Comparison of ENCODE assay signal across 8 cellular contexts in the genomic region with DNA sequence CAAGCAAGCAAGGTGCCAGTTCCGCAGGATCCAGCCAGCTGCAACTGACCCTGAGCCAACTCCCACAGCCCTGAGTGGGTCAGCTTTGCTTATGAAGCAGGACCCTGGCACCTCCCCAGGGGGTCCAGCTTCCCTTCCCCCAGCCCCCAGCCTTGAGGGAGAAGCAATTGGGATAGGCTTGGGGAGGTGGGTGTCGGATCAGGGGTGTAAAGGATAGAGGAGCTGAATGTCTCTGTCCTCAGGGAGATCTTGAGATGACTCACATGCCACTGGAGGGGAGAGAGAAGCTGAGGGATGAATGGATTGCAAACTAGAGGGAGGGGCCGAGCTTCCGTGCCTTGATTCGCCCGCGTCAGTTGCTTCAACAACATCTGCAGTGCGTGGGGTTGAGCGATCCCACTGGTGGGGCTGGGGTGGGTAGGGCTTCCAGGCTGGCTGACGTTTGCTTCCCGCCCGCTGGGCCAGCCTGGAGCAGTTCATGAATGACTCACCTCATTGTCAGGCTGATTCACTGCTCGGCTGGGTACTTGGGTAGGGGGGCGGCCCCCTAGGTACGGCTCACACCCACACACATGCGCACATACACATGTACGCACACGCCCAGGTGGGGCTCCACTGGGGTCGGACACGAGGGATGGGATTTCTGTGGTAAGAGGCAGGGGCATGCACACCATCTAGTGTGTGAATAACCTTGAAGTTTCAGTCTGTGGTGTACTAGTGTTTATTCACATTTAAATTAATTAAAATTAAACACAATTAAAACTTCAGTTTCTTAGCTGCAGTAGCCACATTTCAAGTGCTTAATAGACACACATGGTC. TPM values are rescaled to one million over a fixed set of nuclear protein-coding genes. Genes with fewer than 3 reads are reported as not detected.
A peak's percentile ranks its signal among the peaks of the same experiment; 100 is the strongest.
DNase-seq lines count a peak whose midpoint lies in the region; ATAC-seq and TF ChIP-seq lines count a peak whose summit lies in the region.

No MANE protein-coding gene starts in this region.

- no peak for TF ChIP-seq POLR2A in lower leg skin (IDR thresholded peaks at IDR 0.05)

- intact Hi-C loops in lower leg skin (cut with DNase I; ENCODE audit: low total_unique reads): no loop called here

- no peaks in the 10 kb centered on the region for H3K36me3 Mint-ChIP-seq in activated CD4-positive, alpha-beta T cell treated with anti-CD3 and anti-CD28 coated beads, Interleukin-2, amount 10 ng/mL, durations not matched to agents 7 days and 5 days (ENCODE audit: low read depth)

- POLR2A ChIA-PET in GM10248 (lab: Yijun Ruan, JAX): interaction anchor here (1.7 kb wide), 1 partner anchor 15 kb away, joined by 7 read pairs; a partner anchor contains a TSS
- POLR2A ChIA-PET in activated CD4-positive, alpha-beta T cell treated with anti-CD3 and anti-CD28 coated beads, Interleukin-2, amount 10 ng/mL, durations not matched to agents 7 days and 5 days (lab: Charles Lee): no interaction called here

- peak overlapping the region; percentile 31 for H3K27ac Mint-ChIP-seq in activated CD4-positive, alpha-beta T cell treated with anti-CD3 and anti-CD28 coated beads, Interleukin-2, amount 10 ng/mL, durations not matched to agents 7 days and 5 days

- no peaks in the 10 kb centered on the region for H3K9me3 Mint-ChIP-seq in activated CD4-positive, alpha-beta T cell treated with anti-CD3 and anti-CD28 coated beads, Interleukin-2, amount 10 ng/mL, durations not matched to agents 7 days and 5 days

- peak; percentile 71 for DNase-seq in GM10248 (ENCODE audit: extremely low spot score)
- DNase-seq in NCI-H345 (lab: John Stamatoyannopoulos, UW): peak; percentile 89
- peak; percentile 49 for DNase-seq in activated CD4-positive, alpha-beta T cell treated with anti-CD3 and anti-CD28 coated beads, Interleukin-2, amount 10 ng/mL, durations not matched to agents 7 days and 5 days
- peak; percentile 95 for DNase-seq in dermis blood vessel endothelial cell
- peak; percentile 89 to 97 for DNase-seq in lower leg skin (ENCODE audit: low spot score in 2 of 2)
- DNase-seq in stimulated activated CD4-positive, alpha-beta T cell treated with anti-CD3 and anti-CD28 coated beads, TNF-alpha, amount 100 ng/mL, for 24 hours (ENCODE audit: low read depth in 3 of 3): peak; percentile 51 to 79 (median 61)

- ATAC-seq in GM21447 (IDR thresholded peaks at IDR 0.05; ENCODE audit: unreplicated experiment) (no peak), HG03378 (IDR thresholded peaks at IDR 0.05; ENCODE audit: unreplicated experiment) (no peak)

- H3K4me3 ChIP-seq in lower leg skin (ENCODE audit: low read depth, poor library complexity, severe bottlenecking): no peak overlapping the region

- H3K27me3 Mint-ChIP-seq in activated CD4-positive, alpha-beta T cell treated with anti-CD3 and anti-CD28 coated beads, Interleukin-2, amount 10 ng/mL, durations not matched to agents 7 days and 5 days: no peaks in the 10 kb centered on the region

- TF ChIP-seq CTCF in GM10248 (IDR thresholded peaks at IDR 0.05; ENCODE audit: control extremely low read depth, extremely low read depth, low read depth, missing control alignments) (no peak), lower leg skin (IDR thresholded peaks at IDR 0.05) (peak in 1 of 3 donors; percentile 11)

- 3 to 9% methylated on average over 17 to 20 of the region's 20 CpGs for WGBS in lower leg skin, 2 donors

- peaks cover 26% of the 10 kb centered on the region for H3K4me1 Mint-ChIP-seq in activated CD4-positive, alpha-beta T cell treated with anti-CD3 and anti-CD28 coated beads, Interleukin-2, amount 10 ng/mL, durations not matched to agents 7 days and 5 days

- no peak overlapping the region for H3K4me3 Mint-ChIP-seq in activated CD4-positive, alpha-beta T cell treated with anti-CD3 and anti-CD28 coated beads, Interleukin-2, amount 10 ng/mL, durations not matched to agents 7 days and 5 days

- CTCF ChIA-PET in GM10248 (lab: Yijun Ruan, JAX): interaction anchor here (0.5 to 1.7 kb wide), 8 partner anchors 10 to 72 kb away, joined by 3 to 8 read pairs (median 3); a partner anchor contains a TSS
- CTCF ChIA-PET in activated CD4-positive, alpha-beta T cell treated with anti-CD3 and anti-CD28 coated beads, Interleukin-2, amount 10 ng/mL, durations not matched to agents 7 days and 5 days (lab: Charles Lee): interaction anchor here (0.6 to 1.2 kb wide), 3 partner anchors 15 to 666 kb away, joined by 3 to 5 read pairs (median 4); a partner anchor contains a TSS

RNA-seq across cellular contexts. Expression of a gene that starts 3.6 kb away (rescaled TPM):
- 10 to 100 TPM; 15.1 to 16.4 TPM for total RNA-seq in activated CD4-positive, alpha-beta T cell treated with anti-CD3 and anti-CD28 coated beads, Interleukin-2, amount 10 ng/mL, durations not matched to agents 7 days and 5 days
- total RNA-seq in dermis blood vessel endothelial cell (1.2 and 2.9 TPM in 2 replicates), lower leg skin (1 to 10 TPM in 3 of 4 donors, under 1 TPM in 1; 0.97 to 4.3 (median 1.5) TPM)

RNA-seq across cellular contexts. Expression of a gene that starts 14.7 kb away (rescaled TPM):
- total RNA-seq in activated CD4-positive, alpha-beta T cell treated with anti-CD3 and anti-CD28 coated beads, Interleukin-2, amount 10 ng/mL, durations not matched to agents 7 days and 5 days: 10 to 100 TPM; 27.0 to 32.3 TPM
- total RNA-seq in dermis blood vessel endothelial cell (50.3 and 52.1 TPM in 2 replicates), lower leg skin (100 to 1,000 TPM; 179 to 208 (median 190) TPM)

RNA-seq across cellular contexts. Expression of a gene that starts 32.4 kb away (rescaled TPM):
- under 1 TPM in 1 of 2 experiments, not detected in 1; 0.30 TPM for total RNA-seq in activated CD4-positive, alpha-beta T cell treated with anti-CD3 and anti-CD28 coated beads, Interleukin-2, amount 10 ng/mL, durations not matched to agents 7 days and 5 days
- 0.17 TPM in 1 of 2 replicates, not detected in the other for total RNA-seq in dermis blood vessel endothelial cell
- 1 to 10 TPM in 1 of 4 donors, not detected in 3; 1.1 TPM for total RNA-seq in lower leg skin

RNA-seq across cellular contexts. Expression of a gene that starts 48.7 kb away (rescaled TPM):
- total RNA-seq in activated CD4-positive, alpha-beta T cell treated with anti-CD3 and anti-CD28 coated beads, Interleukin-2, amount 10 ng/mL, durations not matched to agents 7 days and 5 days: 10 to 100 TPM; 36.6 to 37.1 TPM
- total RNA-seq in dermis blood vessel endothelial cell (37.0 and 40.2 TPM in 2 replicates), lower leg skin (10 to 100 TPM; 23.4 to 44.5 (median 34.8) TPM)
